In the genomic region with DNA sequence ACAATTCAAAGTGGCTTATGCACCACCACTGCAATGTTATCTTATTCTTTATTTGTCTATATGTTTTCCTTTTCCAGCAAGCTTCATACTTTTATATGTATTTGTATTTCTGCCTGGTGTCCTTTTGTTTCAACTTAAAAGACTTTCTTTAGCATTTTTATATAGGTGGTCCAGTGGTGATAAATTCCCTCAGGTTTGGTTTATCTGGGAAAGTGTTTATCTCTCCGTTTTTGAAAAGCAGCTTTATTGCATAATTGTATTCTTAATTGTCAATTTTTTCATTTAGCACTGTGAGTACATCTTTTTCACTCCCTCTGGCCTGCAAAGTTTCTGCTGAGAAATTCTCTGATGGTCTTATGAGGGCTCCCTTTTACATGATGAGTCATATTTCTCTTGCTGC, we compare ENCODE assay signal across 11 cellular contexts.
"Had no signal": no experiment of that assay in that cellular context is flagged by ENCODE, and none has a peak within 500 bp of the region (broad histone marks: within the 10 kb centered on the region; RNA-seq: fewer than 3 reads in every experiment).

No MANE protein-coding gene starts in this region.

- H2AFZ ChIP-seq: GM23248, GM23338 had no signal

- H3K4me2 ChIP-seq: GM23338 had no signal

- ATAC-seq: GM23338, HCT116 had no signal

- H3K9me3 ChIP-seq: HAP-1 had no signal

- H3K4me3 ChIP-seq: GM23248, GM23338, HAP-1 had no signal

- FAIRE-seq: H1, H54 had no signal

- DNase-seq: GM23248, GOT3, H7, H9, HCEC 1CT, HFFc6 had no signal

- H3K4me1 ChIP-seq: HAP-1 had no signal

- H3K36me3 ChIP-seq: HAP-1 had no signal

- H3K27ac ChIP-seq: GM23248 had no signal

- H3K9ac ChIP-seq: GM23248 had no signal
